In the genomic region with DNA sequence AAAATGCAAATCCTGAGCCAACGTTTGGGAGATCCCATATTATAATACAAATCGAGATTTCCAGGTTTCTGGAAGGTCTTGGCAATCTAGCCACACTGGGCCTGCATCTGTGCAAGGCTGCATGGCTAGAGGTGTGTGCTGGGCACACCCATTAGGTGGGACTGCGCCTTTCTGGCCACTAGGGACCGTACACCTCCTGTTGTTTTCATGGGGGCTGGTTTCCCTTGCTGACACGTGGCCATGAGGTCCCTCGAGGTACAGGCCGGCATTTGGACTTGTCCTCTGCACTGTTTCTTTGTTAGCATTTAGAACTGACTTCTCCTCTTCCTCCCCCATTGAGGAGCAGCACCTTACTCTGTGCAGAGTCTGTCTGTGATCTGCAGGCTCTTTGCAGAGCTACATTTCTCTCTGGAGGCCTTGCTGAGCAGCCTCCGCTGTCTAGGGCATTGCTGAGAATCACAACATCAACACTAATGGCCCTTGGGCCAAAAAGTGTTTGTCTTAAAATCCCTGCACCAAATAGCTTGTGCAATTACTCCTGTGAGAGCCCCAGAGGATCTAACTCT, we compare ENCODE assay signal across 1 cellular context.
TF ChIP-seq lines count a peak whose summit lies in the region.

No MANE protein-coding gene starts in this region.

TF ChIP-seq in GM23338, 12 proteins besides CTCF, POLR2A, EP300 and RAD21 (continued from another document):
- TF ChIP-seq EZH2 (IDR thresholded peaks at IDR 0.05; ENCODE audit: low read depth, unreplicated experiment) (no peak), EZH2phosphoT487 (IDR thresholded peaks at IDR 0.05; ENCODE audit: unreplicated experiment) (no peak)
- TF ChIP-seq, protein P1, sequence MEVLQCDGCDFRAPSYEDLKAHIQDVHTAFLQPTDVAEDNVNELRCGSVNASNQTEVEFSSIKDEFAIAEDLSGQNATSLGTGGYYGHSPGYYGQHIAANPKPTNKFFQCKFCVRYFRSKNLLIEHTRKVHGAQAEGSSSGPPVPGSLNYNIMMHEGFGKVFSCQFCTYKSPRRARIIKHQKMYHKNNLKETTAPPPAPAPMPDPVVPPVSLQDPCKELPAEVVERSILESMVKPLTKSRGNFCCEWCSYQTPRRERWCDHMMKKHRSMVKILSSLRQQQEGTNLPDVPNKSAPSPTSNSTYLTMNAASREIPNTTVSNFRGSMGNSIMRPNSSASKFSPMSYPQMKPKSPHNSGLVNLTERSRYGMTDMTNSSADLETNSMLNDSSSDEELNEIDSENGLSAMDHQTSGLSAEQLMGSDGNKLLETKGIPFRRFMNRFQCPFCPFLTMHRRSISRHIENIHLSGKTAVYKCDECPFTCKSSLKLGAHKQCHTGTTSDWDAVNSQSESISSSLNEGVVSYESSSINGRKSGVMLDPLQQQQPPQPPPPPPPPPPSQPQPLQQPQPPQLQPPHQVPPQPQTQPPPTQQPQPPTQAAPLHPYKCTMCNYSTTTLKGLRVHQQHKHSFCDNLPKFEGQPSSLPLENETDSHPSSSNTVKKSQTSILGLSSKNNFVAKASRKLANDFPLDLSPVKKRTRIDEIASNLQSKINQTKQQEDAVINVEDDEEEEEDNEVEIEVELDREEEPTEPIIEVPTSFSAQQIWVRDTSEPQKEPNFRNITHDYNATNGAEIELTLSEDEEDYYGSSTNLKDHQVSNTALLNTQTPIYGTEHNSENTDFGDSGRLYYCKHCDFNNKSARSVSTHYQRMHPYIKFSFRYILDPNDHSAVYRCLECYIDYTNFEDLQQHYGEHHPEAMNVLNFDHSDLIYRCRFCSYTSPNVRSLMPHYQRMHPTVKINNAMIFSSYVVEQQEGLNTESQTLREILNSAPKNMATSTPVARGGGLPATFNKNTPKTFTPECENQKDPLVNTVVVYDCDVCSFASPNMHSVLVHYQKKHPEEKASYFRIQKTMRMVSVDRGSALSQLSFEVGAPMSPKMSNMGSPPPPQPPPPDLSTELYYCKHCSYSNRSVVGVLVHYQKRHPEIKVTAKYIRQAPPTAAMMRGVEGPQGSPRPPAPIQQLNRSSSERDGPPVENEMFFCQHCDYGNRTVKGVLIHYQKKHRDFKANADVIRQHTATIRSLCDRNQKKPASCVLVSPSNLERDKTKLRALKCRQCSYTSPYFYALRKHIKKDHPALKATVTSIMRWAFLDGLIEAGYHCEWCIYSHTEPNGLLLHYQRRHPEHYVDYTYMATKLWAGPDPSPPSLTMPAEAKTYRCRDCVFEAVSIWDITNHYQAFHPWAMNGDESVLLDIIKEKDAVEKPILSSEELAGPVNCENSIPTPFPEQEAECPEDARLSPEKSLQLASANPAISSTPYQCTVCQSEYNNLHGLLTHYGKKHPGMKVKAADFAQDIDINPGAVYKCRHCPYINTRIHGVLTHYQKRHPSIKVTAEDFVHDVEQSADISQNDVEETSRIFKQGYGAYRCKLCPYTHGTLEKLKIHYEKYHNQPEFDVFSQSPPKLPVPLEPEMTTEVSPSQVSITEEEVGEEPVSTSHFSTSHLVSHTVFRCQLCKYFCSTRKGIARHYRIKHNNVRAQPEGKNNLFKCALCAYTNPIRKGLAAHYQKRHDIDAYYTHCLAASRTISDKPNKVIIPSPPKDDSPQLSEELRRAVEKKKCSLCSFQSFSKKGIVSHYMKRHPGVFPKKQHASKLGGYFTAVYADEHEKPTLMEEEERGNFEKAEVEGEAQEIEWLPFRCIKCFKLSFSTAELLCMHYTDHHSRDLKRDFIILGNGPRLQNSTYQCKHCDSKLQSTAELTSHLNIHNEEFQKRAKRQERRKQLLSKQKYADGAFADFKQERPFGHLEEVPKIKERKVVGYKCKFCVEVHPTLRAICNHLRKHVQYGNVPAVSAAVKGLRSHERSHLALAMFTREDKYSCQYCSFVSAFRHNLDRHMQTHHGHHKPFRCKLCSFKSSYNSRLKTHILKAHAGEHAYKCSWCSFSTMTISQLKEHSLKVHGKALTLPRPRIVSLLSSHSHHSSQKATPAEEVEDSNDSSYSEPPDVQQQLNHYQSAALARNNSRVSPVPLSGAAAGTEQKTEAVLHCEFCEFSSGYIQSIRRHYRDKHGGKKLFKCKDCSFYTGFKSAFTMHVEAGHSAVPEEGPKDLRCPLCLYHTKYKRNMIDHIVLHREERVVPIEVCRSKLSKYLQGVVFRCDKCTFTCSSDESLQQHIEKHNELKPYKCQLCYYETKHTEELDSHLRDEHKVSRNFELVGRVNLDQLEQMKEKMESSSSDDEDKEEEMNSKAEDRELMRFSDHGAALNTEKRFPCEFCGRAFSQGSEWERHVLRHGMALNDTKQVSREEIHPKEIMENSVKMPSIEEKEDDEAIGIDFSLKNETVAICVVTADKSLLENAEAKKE (CRISPR knock-in tag; IDR thresholded peaks at IDR 0.05) = no peak
